1 cellular context compared by ENCODE assay signal in the genomic region with DNA sequence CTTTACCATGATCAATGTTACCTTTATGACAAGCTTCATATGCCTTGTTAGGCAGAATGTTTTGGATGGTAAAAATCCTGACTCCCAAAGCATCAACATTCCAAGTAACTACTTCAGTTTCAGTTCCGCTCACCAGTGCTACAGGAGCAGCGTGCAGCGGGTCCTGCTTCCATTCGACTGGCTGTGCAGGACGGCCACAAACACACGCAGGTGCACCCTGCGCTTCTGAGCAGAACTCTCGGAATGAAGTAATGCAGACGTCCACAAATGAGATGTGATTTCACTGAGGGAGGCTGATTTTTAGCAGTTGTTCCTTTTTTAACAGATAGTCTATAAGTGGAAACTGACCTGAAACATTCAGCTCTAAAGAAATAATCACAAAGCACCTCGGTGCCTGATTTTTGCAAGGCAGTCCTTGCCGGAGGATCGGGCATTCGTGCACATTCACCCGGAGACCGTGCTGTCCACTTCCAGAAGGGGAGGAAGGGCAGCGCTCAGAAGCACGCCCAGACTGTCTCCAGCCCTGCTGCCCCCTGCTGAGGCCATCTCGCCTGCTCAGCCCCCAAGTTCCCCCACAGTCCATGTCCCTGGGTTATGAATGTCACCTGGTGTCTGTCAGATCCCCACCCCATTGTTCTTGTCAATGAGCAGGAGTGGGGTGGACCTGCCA.
TF ChIP-seq lines count a peak whose summit lies in the region.

No MANE protein-coding gene starts in this region.

TF ChIP-seq in GM12878, 131 proteins besides CTCF, POLR2A, EP300 and RAD21 (continued from another document):
- no peak for TF ChIP-seq FOXK2 (IDR thresholded peaks at IDR 0.05)
- TF ChIP-seq IRF4 (IDR thresholded peaks at IDR 0.05; ENCODE audit: low read depth, low read length), result no peak
- no peak for TF ChIP-seq RCOR1 (conservative IDR thresholded peaks at IDR 0.05; ENCODE audit: low read depth, low read length)
- TF ChIP-seq ZBED1 (IDR thresholded peaks at IDR 0.05; ENCODE audit: borderline replicate concordance), result peak; percentile 71; the same call in 1 of the 2 replicates
- no peak for TF ChIP-seq SREBF1 (IDR thresholded peaks at IDR 0.05; ENCODE audit: low read length)
- no peak for TF ChIP-seq RELB (IDR thresholded peaks at IDR 0.05; ENCODE audit: low read depth)
- no peak for TF ChIP-seq JUND (IDR thresholded peaks at IDR 0.05; ENCODE audit: low read depth, low read length)
- no peak for TF ChIP-seq NR2C1 (IDR thresholded peaks at IDR 0.05)
- TF ChIP-seq, protein P1, sequence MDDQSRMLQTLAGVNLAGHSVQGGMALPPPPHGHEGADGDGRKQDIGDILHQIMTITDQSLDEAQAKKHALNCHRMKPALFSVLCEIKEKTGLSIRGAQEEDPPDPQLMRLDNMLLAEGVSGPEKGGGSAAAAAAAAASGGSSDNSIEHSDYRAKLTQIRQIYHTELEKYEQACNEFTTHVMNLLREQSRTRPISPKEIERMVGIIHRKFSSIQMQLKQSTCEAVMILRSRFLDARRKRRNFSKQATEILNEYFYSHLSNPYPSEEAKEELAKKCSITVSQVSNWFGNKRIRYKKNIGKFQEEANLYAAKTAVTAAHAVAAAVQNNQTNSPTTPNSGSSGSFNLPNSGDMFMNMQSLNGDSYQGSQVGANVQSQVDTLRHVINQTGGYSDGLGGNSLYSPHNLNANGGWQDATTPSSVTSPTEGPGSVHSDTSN (IDR thresholded peaks at IDR 0.05; ENCODE audit: insufficient replicate concordance, low read depth, low read length), result no peak
- TF ChIP-seq YY1 (IDR thresholded peaks at IDR 0.05; ENCODE audit: low read depth, low read length), result no peak
- TF ChIP-seq ZZZ3 (IDR thresholded peaks at IDR 0.05; ENCODE audit: control insufficient read depth, insufficient read length, low read depth), result no peak
- TF ChIP-seq GABPA (IDR thresholded peaks at IDR 0.05; ENCODE audit: low read depth), result 0 out of 2 replicates have a peak, but pooled peaks have one; percentile 24
- no peak for TF ChIP-seq ZBTB33 (IDR thresholded peaks at IDR 0.05)
- no peak for TF ChIP-seq KLF5 (IDR thresholded peaks at IDR 0.05; ENCODE audit: partially characterized antibody)
- TF ChIP-seq FOS (IDR thresholded peaks at IDR 0.05; ENCODE audit: borderline replicate concordance, extremely low read depth, insufficient read length), result no peak
- TF ChIP-seq SIN3A (IDR thresholded peaks at IDR 0.05; ENCODE audit: low read depth, low read length), result no peak
- TF ChIP-seq HDAC6 (IDR thresholded peaks at IDR 0.05; ENCODE audit: unreplicated experiment), result no peak
- TF ChIP-seq ZNF274 (IDR thresholded peaks at IDR 0.05; ENCODE audit: insufficient read depth, insufficient read length), result no peak
- no peak for TF ChIP-seq STAT1 (conservative IDR thresholded peaks at IDR 0.05)
- TF ChIP-seq, protein P2, sequence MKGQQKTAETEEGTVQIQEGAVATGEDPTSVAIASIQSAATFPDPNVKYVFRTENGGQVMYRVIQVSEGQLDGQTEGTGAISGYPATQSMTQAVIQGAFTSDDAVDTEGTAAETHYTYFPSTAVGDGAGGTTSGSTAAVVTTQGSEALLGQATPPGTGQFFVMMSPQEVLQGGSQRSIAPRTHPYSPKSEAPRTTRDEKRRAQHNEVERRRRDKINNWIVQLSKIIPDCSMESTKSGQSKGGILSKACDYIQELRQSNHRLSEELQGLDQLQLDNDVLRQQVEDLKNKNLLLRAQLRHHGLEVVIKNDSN (IDR thresholded peaks at IDR 0.05; ENCODE audit: borderline replicate concordance, extremely low read length, insufficient read depth, low read depth, low read length), result no peak
- TF ChIP-seq ZNF24 (IDR thresholded peaks at IDR 0.05), result no peak
- TF ChIP-seq LARP7 (IDR thresholded peaks at IDR 0.05), result no peak
- TF ChIP-seq MEF2A (IDR thresholded peaks at IDR 0.05; ENCODE audit: insufficient read depth, low read depth, low read length), result peak; percentile 59; the same call in 1 of the 2 replicates
- no peak for TF ChIP-seq SUPT20H (IDR thresholded peaks at IDR 0.05; ENCODE audit: borderline replicate concordance, control insufficient read depth, low read depth, low read length)
- TF ChIP-seq, protein P3, sequence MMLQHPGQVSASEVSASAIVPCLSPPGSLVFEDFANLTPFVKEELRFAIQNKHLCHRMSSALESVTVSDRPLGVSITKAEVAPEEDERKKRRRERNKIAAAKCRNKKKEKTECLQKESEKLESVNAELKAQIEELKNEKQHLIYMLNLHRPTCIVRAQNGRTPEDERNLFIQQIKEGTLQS (IDR thresholded peaks at IDR 0.05; ENCODE audit: borderline replicate concordance, extremely low read depth, low read depth, low read length), result no peak
- TF ChIP-seq, protein P4, sequence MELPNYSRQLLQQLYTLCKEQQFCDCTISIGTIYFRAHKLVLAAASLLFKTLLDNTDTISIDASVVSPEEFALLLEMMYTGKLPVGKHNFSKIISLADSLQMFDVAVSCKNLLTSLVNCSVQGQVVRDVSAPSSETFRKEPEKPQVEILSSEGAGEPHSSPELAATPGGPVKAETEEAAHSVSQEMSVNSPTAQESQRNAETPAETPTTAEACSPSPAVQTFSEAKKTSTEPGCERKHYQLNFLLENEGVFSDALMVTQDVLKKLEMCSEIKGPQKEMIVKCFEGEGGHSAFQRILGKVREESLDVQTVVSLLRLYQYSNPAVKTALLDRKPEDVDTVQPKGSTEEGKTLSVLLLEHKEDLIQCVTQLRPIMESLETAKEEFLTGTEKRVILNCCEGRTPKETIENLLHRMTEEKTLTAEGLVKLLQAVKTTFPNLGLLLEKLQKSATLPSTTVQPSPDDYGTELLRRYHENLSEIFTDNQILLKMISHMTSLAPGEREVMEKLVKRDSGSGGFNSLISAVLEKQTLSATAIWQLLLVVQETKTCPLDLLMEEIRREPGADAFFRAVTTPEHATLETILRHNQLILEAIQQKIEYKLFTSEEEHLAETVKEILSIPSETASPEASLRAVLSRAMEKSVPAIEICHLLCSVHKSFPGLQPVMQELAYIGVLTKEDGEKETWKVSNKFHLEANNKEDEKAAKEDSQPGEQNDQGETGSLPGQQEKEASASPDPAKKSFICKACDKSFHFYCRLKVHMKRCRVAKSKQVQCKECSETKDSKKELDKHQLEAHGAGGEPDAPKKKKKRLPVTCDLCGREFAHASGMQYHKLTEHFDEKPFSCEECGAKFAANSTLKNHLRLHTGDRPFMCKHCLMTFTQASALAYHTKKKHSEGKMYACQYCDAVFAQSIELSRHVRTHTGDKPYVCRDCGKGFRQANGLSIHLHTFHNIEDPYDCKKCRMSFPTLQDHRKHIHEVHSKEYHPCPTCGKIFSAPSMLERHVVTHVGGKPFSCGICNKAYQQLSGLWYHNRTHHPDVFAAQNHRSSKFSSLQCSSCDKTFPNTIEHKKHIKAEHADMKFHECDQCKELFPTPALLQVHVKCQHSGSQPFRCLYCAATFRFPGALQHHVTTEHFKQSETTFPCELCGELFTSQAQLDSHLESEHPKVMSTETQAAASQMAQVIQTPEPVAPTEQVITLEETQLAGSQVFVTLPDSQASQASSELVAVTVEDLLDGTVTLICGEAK (IDR thresholded peaks at IDR 0.05; ENCODE audit: borderline replicate concordance), result no peak
- peak; percentile 74; the same call in 1 of the 2 replicates for TF ChIP-seq NFIC (IDR thresholded peaks at IDR 0.05; ENCODE audit: low read depth, low read length)
- no peak for TF ChIP-seq NFYA (IDR thresholded peaks at IDR 0.05; ENCODE audit: borderline replicate concordance, low read depth, low read length)
- no peak for TF ChIP-seq WRNIP1 (IDR thresholded peaks at IDR 0.05; ENCODE audit: borderline replicate concordance, low read depth, low read length)
- TF ChIP-seq RAD51 (IDR thresholded peaks at IDR 0.05), result no peak
- TF ChIP-seq IKZF2 (IDR thresholded peaks at IDR 0.05), result no peak
- TF ChIP-seq, protein P5, sequence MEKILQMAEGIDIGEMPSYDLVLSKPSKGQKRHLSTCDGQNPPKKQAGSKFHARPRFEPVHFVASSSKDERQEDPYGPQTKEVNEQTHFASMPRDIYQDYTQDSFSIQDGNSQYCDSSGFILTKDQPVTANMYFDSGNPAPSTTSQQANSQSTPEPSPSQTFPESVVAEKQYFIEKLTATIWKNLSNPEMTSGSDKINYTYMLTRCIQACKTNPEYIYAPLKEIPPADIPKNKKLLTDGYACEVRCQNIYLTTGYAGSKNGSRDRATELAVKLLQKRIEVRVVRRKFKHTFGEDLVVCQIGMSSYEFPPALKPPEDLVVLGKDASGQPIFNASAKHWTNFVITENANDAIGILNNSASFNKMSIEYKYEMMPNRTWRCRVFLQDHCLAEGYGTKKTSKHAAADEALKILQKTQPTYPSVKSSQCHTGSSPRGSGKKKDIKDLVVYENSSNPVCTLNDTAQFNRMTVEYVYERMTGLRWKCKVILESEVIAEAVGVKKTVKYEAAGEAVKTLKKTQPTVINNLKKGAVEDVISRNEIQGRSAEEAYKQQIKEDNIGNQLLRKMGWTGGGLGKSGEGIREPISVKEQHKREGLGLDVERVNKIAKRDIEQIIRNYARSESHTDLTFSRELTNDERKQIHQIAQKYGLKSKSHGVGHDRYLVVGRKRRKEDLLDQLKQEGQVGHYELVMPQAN (conservative IDR thresholded peaks at IDR 0.05), result no peak
- TF ChIP-seq KDM1A (IDR thresholded peaks at IDR 0.05; ENCODE audit: borderline replicate concordance), result no peak
- TF ChIP-seq CREM (IDR thresholded peaks at IDR 0.05; ENCODE audit: low read depth), result peak; percentile 80
- peak; percentile 80 for TF ChIP-seq RUNX3 (IDR thresholded peaks at IDR 0.05; ENCODE audit: low read length)
- no peak for TF ChIP-seq HDAC2 (IDR thresholded peaks at IDR 0.05)
- TF ChIP-seq CREB1 (IDR thresholded peaks at IDR 0.05; ENCODE audit: low read depth), result peak; percentile 73
- TF ChIP-seq MYC (IDR thresholded peaks at IDR 0.05; ENCODE audit: insufficient read depth, insufficient read length, insufficient replicate concordance, low read length, severe bottlenecking), result no peak
- no peak for TF ChIP-seq E4F1 (IDR thresholded peaks at IDR 0.05; ENCODE audit: borderline replicate concordance, partially characterized antibody)
- TF ChIP-seq ZNF384 (IDR thresholded peaks at IDR 0.05; ENCODE audit: borderline replicate concordance, low read depth, low read length), result no peak
- TF ChIP-seq PML (IDR thresholded peaks at IDR 0.05; ENCODE audit: low read length), result no peak
- no peak for TF ChIP-seq CBX3 (IDR thresholded peaks at IDR 0.05; ENCODE audit: borderline replicate concordance, low read depth)
- TF ChIP-seq NBN (IDR thresholded peaks at IDR 0.05), result no peak
- TF ChIP-seq, protein P6, sequence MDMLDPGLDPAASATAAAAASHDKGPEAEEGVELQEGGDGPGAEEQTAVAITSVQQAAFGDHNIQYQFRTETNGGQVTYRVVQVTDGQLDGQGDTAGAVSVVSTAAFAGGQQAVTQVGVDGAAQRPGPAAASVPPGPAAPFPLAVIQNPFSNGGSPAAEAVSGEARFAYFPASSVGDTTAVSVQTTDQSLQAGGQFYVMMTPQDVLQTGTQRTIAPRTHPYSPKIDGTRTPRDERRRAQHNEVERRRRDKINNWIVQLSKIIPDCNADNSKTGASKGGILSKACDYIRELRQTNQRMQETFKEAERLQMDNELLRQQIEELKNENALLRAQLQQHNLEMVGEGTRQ (IDR thresholded peaks at IDR 0.05; ENCODE audit: borderline replicate concordance, low read depth, low read length), result no peak
- TF ChIP-seq ZNF622 (IDR thresholded peaks at IDR 0.05), result no peak
- no peak for TF ChIP-seq MTA2 (IDR thresholded peaks at IDR 0.05; ENCODE audit: low read depth)
- TF ChIP-seq SMC3 (IDR thresholded peaks at IDR 0.05; ENCODE audit: borderline replicate concordance, low read length), result no peak
- TF ChIP-seq ATF7 (IDR thresholded peaks at IDR 0.05; ENCODE audit: low read depth), result no peak
- TF ChIP-seq RFX5 (IDR thresholded peaks at IDR 0.05; ENCODE audit: low read depth, low read length), result no peak
- no peak for TF ChIP-seq BACH1 (IDR thresholded peaks at IDR 0.05; ENCODE audit: borderline replicate concordance)
- no peak for TF ChIP-seq GATAD2B (conservative IDR thresholded peaks at IDR 0.05; ENCODE audit: low read depth)
- peak in 1 of 2 experiments; percentile 44; a peak in 1 of 4 replicates for TF ChIP-seq ETV6 (conservative IDR thresholded peaks at IDR 0.05 in 1 of 2, IDR thresholded peaks at IDR 0.05 in 1 of 2; ENCODE audit: borderline replicate concordance in 1 of 2, low read depth in 1 of 2)
